In the genomic region with DNA sequence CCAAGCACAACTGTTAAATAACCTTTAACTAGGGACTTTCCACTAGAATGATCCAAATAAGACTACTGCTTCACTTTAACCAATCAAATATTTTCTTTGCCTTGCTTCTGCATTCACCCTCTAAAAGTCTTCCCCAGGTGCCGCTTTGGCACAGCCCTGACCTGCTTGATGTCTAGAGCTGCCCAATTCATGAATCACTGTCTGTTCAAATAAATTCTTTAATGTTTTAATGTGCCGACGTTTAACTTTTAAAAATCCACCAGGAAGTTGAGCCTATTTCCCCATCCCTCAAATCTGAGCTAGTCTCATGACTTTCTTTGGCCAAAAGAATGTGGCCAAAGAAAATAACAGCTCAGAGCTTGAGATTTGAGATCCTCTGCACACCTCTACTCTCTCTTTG, we compare ENCODE assay signal across 25 cellular contexts.
"Had no signal": no experiment of that assay in that cellular context is flagged by ENCODE, and none has a peak within 500 bp of the region (broad histone marks: within the 10 kb centered on the region; RNA-seq: fewer than 3 reads in every experiment).

No MANE protein-coding gene starts in this region.

- DNase-seq: dermis blood vessel endothelial cell; dorsolateral prefrontal cortex; effector CD4-positive, alpha-beta T cell; effector memory CD4-positive, alpha-beta T cell; foreskin keratinocyte; heart left ventricle; hypothalamus; immature natural killer cell; islet precursor cell; kidney; kidney glomerular epithelial cell; left cardiac atrium; left lung; left ventricle myocardium superior; lower lobe of right lung; mesenchymal stem cell; mucosa of descending colon; naive B cell; naive thymus-derived CD8-positive, alpha-beta T cell had no signal

- H3K9me3 ChIP-seq: gastroesophageal sphincter had no signal

- H3K27ac ChIP-seq: coronary artery, dorsolateral prefrontal cortex, esophagus muscularis mucosa, foreskin keratinocyte, gastroesophageal sphincter, heart left ventricle, hepatocyte, left lung, lower lobe of right lung had no signal

- ATAC-seq: foreskin keratinocyte; gastroesophageal sphincter; heart left ventricle; left cardiac atrium; left lung; left ventricle myocardium superior; lower lobe of right lung; mucosa of descending colon; naive thymus-derived CD8-positive, alpha-beta T cell had no signal

- H3K4me1 ChIP-seq: esophagus muscularis mucosa, foreskin keratinocyte, gastroesophageal sphincter, heart left ventricle, left lung, lower lobe of right lung had no signal

- H3K36me3 ChIP-seq: esophagus muscularis mucosa, gastroesophageal sphincter, heart left ventricle, left lung, lower lobe of right lung had no signal

- FAIRE-seq: endothelial cell of umbilical vein, frontal cortex, kidney had no signal

- H3K27me3 ChIP-seq: dorsolateral prefrontal cortex, esophagus muscularis mucosa, foreskin keratinocyte, gastroesophageal sphincter, hepatocyte, left lung had no signal

- H3K4me3 ChIP-seq: coronary artery, dorsolateral prefrontal cortex, esophagus muscularis mucosa, gastroesophageal sphincter, heart left ventricle, hepatocyte, left lung, lower lobe of right lung, mucosa of descending colon had no signal
